8 cellular contexts compared by ENCODE assay signal in genomic region chr2:101706819-101707177, GRCh38.
DNase-seq lines count a peak whose midpoint lies in the region; ATAC-seq and TF ChIP-seq lines count a peak whose summit lies in the region.

No MANE protein-coding gene starts in this region.

- peaks cover 80% of the 10 kb centered on the region for H3K4me1 ChIP-seq in DND-41 (ENCODE audit: insufficient read depth, low read length)

- H3K27me3 ChIP-seq in DND-41 (ENCODE audit: insufficient read depth, low read length, poor library complexity), result no peaks in the 10 kb centered on the region

- H3K9me3 Mint-ChIP-seq in effector memory CD8-positive, alpha-beta T cell, result peaks cover 0 to 7% of the 10 kb centered on the region in 2 donors

- TF ChIP-seq CTCF in DND-41 (IDR thresholded peaks at IDR 0.05; ENCODE audit: borderline replicate concordance, extremely low read depth, low read length, poor library complexity, severe bottlenecking), result no peak

- peaks cover 61 to 62% of the 10 kb centered on the region in 2 donors for H3K4me1 Mint-ChIP-seq in effector memory CD8-positive, alpha-beta T cell (ENCODE audit: low read depth in 2 of 2)

- peaks cover 97% of the 10 kb centered on the region for H3K79me2 ChIP-seq in DND-41 (ENCODE audit: insufficient read depth, low read length)

- H2AFZ ChIP-seq in DND-41 (ENCODE audit: low read depth, low read length), result no peak overlapping the region

- peak; percentile 88 for ATAC-seq in DND-41 (ENCODE audit: insufficient read depth, low read depth)
- ATAC-seq in GM19467 (IDR thresholded peaks at IDR 0.05; ENCODE audit: unreplicated experiment), result peak; percentile 60
- ATAC-seq in HG03432 (IDR thresholded peaks at IDR 0.05; ENCODE audit: unreplicated experiment), result peak; percentile 50
- peak; percentile 69 for ATAC-seq in effector memory CD8-positive, alpha-beta T cell (replicated peaks)
- no peak for ATAC-seq in GM18873 (IDR thresholded peaks at IDR 0.05; ENCODE audit: low FRiP score, unreplicated experiment)

- peaks cover 84% of the 10 kb centered on the region for H4K20me1 ChIP-seq in DND-41 (ENCODE audit: insufficient read depth, low read length)

- peak; percentile 63 for DNase-seq in DND-41
- DNase-seq in effector memory CD8-positive, alpha-beta T cell, result peak in 1 of 3 experiments; percentile 23
- DNase-seq in nucleus accumbens (lab: John Stamatoyannopoulos, UW), result no peak
- no peak for DNase-seq in COLO668 (lab: John Stamatoyannopoulos, UW; ENCODE audit: unreplicated experiment)
- no peak for DNase-seq in AG08396 (ENCODE audit: low spot score)

- peaks cover 33% of the 10 kb centered on the region for H3K36me3 ChIP-seq in DND-41 (ENCODE audit: insufficient read depth, low read length)

- peaks cover 28% of the 10 kb centered on the region for H3K36me3 Mint-ChIP-seq in effector memory CD8-positive, alpha-beta T cell (ENCODE audit: insufficient read depth)

- no peak overlapping the region for H3K4me3 ChIP-seq in DND-41 (ENCODE audit: low read depth in 1 of 2, low read length in 2 of 2)

- peak overlapping the region; percentile 24 to 61 for H3K4me3 Mint-ChIP-seq in effector memory CD8-positive, alpha-beta T cell

- no peaks in the 10 kb centered on the region for H3K27me3 Mint-ChIP-seq in effector memory CD8-positive, alpha-beta T cell

- peak overlapping the region; percentile 93 to 95 for H3K27ac Mint-ChIP-seq in effector memory CD8-positive, alpha-beta T cell

- H3K4me2 ChIP-seq in DND-41 (ENCODE audit: insufficient read depth, low read length), result peak overlapping the region; percentile 52

- no peaks in the 10 kb centered on the region for H3K9me3 ChIP-seq in DND-41 (ENCODE audit: insufficient read depth, low read length, severe bottlenecking)

- H3K27ac ChIP-seq in DND-41 (ENCODE audit: low read length), result peak overlapping the region; percentile 73

- H3K9ac ChIP-seq in DND-41 (ENCODE audit: low read depth, low read length), result no peak overlapping the region
